In genomic region chr2:2050321-2050905, GRCh38 we compare ENCODE assay signal across 19 cellular contexts.
DNase-seq lines count a peak whose midpoint lies in the region; ATAC-seq, FAIRE-seq and TF ChIP-seq lines count a peak whose summit lies in the region.
"Had no signal": no experiment of that assay in that cellular context is flagged by ENCODE, and none has a peak within 500 bp of the region (broad histone marks: within the 10 kb centered on the region; RNA-seq: fewer than 3 reads in every experiment).

No MANE protein-coding gene starts in this region.

- H3K27me3 ChIP-seq in esophagus muscularis mucosa (peaks cover 0 to 3% (median 0%) of the 10 kb centered on the region in 4 donors), HepG2 (ENCODE audit: control insufficient read depth in 1 of 2, insufficient read depth in 2 of 2, low read length in 2 of 2) (peaks cover 0 to 5% of the 10 kb centered on the region in 2 experiments; a peak in 1 of 5 replicates)
- H3K27me3 ChIP-seq: BE2C had no signal

- no peaks in the 10 kb centered on the region for H3K79me2 ChIP-seq in HepG2 (ENCODE audit: insufficient read depth, low read length)

- H3K4me3 ChIP-seq in esophagus muscularis mucosa (no peak overlapping the region), HepG2 (replicated peaks in 1 of 3; ENCODE audit: insufficient read depth in 1 of 3, low read depth in 2 of 3, low read length in 3 of 3) (no peak overlapping the region)

- in situ Hi-C loops in G401 (cut with HindIII; ENCODE audit: low sequenced_read_pairs), result no loop called here
- in situ Hi-C loops in HepG2 (cut with HindIII; ENCODE audit: extremely low pct_ligation_motif_present, low pct_unique_long_range_greater_than_20kb), result no loop called here

- no peak overlapping the region for H3K9ac ChIP-seq in HepG2 (ENCODE audit: insufficient read depth, low read depth, low read length)

- H3K36me3 ChIP-seq in esophagus muscularis mucosa (no peaks in the 10 kb centered on the region), HepG2 (replicated peaks in 1 of 2; ENCODE audit: control insufficient read depth in 1 of 2, insufficient read depth in 2 of 2, low read length in 2 of 2) (no peaks in the 10 kb centered on the region)

- no peak overlapping the region for H3K4me2 ChIP-seq in HepG2 (ENCODE audit: low read depth, low read length)

- H3K9me3 ChIP-seq in esophagus muscularis mucosa (no peaks in the 10 kb centered on the region), HepG2 (ENCODE audit: low read length) (peaks cover 6% of the 10 kb centered on the region; the same call in 1 of the 2 replicates)
- H3K9me3 ChIP-seq: BE2C had no signal

- TF ChIP-seq CTCF in esophagus muscularis mucosa (IDR thresholded peaks at IDR 0.05), result no peak
- no peak for TF ChIP-seq CTCF in HepG2 (CRISPR knock-in tag; IDR thresholded peaks at IDR 0.05)

- DNase-seq in G401 (ENCODE audit: low spot score) (peak; percentile 72), NCI-H2171 (lab: John Stamatoyannopoulos, UW) (peak; percentile 69), NCI-H82 treated with DMSO at 0.1 percent for 48 hours (lab: John Stamatoyannopoulos, UW; ENCODE audit: unreplicated experiment) (peak; percentile 97), esophagus muscularis mucosa (ENCODE audit: extremely low spot score) (peak; percentile 45), HepG2 (ENCODE audit: low spot score) (no peak), SKM-1 (lab: John Stamatoyannopoulos, UW; ENCODE audit: unreplicated experiment) (no peak), A172 (ENCODE audit: low spot score) (no peak)
- no peak for DNase-seq in activated effector memory CD4-positive, alpha-beta T cell treated with Interleukin-2 at 50 U/mL for 16 hours
- DNase-seq: BE2C; CD4-positive, alpha-beta memory T cell; DMS153; DMS79 treated with DMSO at 0.1 percent for 48 hours; EL; GDM1; HCEC 1CT; HFFc6 had no signal

- BruUV-seq in HepG2 (replicated peaks; lab: Mats Ljungman, UMichigan), result no TSS peak

- no peak overlapping the region for H2AFZ ChIP-seq in HepG2 (ENCODE audit: low read length)

- H3K27ac ChIP-seq in esophagus muscularis mucosa (replicated peaks in 1 of 4) (no peak overlapping the region), HepG2 (ENCODE audit: extremely low read length, insufficient read depth, low read length) (no peak overlapping the region)
- H3K27ac ChIP-seq: C4-2B had no signal

- H4K20me1 ChIP-seq in HepG2 (ENCODE audit: insufficient read depth, low read length), result no peaks in the 10 kb centered on the region; the same call in 1 of the 2 replicates

- TF ChIP-seq RAD21 in HepG2 (CRISPR knock-in tag; IDR thresholded peaks at IDR 0.05), result no peak

- no peak for TF ChIP-seq POLR2A in esophagus muscularis mucosa (IDR thresholded peaks at IDR 0.05; ENCODE audit: low read depth)
- TF ChIP-seq POLR2A in HepG2 (IDR thresholded peaks at IDR 0.05; ENCODE audit: insufficient read depth in 1 of 2, low read depth in 2 of 2, low read length in 2 of 2), result no peak

- intact Hi-C loops in esophagus muscularis mucosa (cut with DNase I) (no loop called here), HepG2 (cut with micrococcal nuclease; ENCODE audit: unreplicated experiment) (no loop called here)

- no peak for ATAC-seq in HepG2

- H3K4me1 ChIP-seq in esophagus muscularis mucosa (peaks cover 0 to 2% (median 0%) of the 10 kb centered on the region in 4 donors), HepG2 (ENCODE audit: insufficient read depth, low read length) (no peaks in the 10 kb centered on the region)
- H3K4me1 ChIP-seq: BE2C had no signal

- CTCF ChIA-PET in HepG2 (lab: Yijun Ruan, JAX; ENCODE audit: low intra/inter-chr PET ratio, low total read pairs), result no interaction called here

- TF ChIP-seq EP300 in esophagus muscularis mucosa (IDR thresholded peaks at IDR 0.05) (no peak), HepG2 (IDR thresholded peaks at IDR 0.05; ENCODE audit: low read depth in 2 of 2, low read length in 2 of 2) (no peak), HepG2 (CRISPR knock-in tag; IDR thresholded peaks at IDR 0.05; ENCODE audit: borderline replicate concordance) (no peak)

- FAIRE-seq in HepG2 (lab: Jason Lieb, UNC), result no peak
- FAIRE-seq: A204.1, GM19239 had no signal

- WGBS in esophagus muscularis mucosa, result 87% methylated on average over 10 of the region's 10 CpGs
- 32% methylated on average over 10 of the region's 10 CpGs for WGBS in HepG2 (ENCODE audit: low lambda C conversion rate)

- POLR2A ChIA-PET in HepG2 (lab: Yijun Ruan, JAX), result no interaction called here

TF ChIP-seq in HepG2, 621 proteins besides CTCF, POLR2A, EP300 and RAD21:
- TF ChIP-seq ZNF687 (CRISPR knock-in tag; IDR thresholded peaks at IDR 0.05) (no peak), ZNF281 (CRISPR knock-in tag; IDR thresholded peaks at IDR 0.05; ENCODE audit: borderline replicate concordance) (no peak), TCF7L2 (IDR thresholded peaks at IDR 0.05; ENCODE audit: low read depth, low read length) (no peak), ZBTB7A (CRISPR knock-in tag; IDR thresholded peaks at IDR 0.05) (no peak), ZNF724P (CRISPR knock-in tag; IDR thresholded peaks at IDR 0.05; ENCODE audit: borderline replicate concordance) (no peak), ZBTB21 (CRISPR knock-in tag; IDR thresholded peaks at IDR 0.05) (no peak), SSRP1 (CRISPR knock-in tag; IDR thresholded peaks at IDR 0.05) (no peak), NR3C1 (CRISPR knock-in tag; IDR thresholded peaks at IDR 0.05) (no peak), CBX5 (CRISPR knock-in tag; IDR thresholded peaks at IDR 0.05; ENCODE audit: borderline replicate concordance) (no peak), SP4 (CRISPR knock-in tag; IDR thresholded peaks at IDR 0.05) (no peak), HNF4A (CRISPR knock-in tag; IDR thresholded peaks at IDR 0.05) (no peak)

Comparison
In these comparisons a context has a peak if more than half of its experiments do, and no peak if none do; other contexts are left out.
1. DNase-seq: peak in G401 (single experiment), NCI-H2171 (single experiment), NCI-H82 treated with DMSO at 0.1 percent for 48 hours (single experiment) and esophagus muscularis mucosa (single experiment); none in HepG2 (single experiment), SKM-1 (single experiment), A172 (single experiment) and activated effector memory CD4-positive, alpha-beta T cell treated with Interleukin-2 at 50 U/mL for 16 hours (single experiment).